8 cellular contexts compared by ENCODE assay signal in the genomic region with DNA sequence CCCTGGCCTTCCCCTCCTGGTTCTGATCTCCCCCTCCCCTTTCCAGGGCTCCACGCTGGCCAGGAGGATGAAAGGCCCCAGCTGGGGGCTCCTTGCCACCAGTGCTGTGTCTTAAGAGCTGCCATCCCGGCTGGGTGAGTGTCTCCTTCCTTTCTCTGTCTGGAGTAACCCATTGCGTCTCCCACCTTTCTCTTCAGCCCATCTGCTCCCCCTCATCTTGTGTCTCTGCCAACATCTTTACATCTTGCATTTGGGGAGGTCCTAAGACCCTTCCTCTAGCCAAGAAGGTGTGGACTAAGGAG. TPM values are rescaled to one million over a fixed set of nuclear protein-coding genes. Genes with fewer than 3 reads are reported as not detected.
DNase-seq lines count a peak whose midpoint lies in the region; TF ChIP-seq lines count a peak whose summit lies in the region.

No MANE protein-coding gene starts in this region.

- peak overlapping the region; percentile 95 for H3K4me2 ChIP-seq in BLaER1
- H3K4me2 ChIP-seq in PC-9: peak overlapping the region; percentile 96

- no peak for TF ChIP-seq CTCF in PC-9 (conservative IDR thresholded peaks at IDR 0.05)
- no peak for TF ChIP-seq CTCF in epithelial cell of proximal tubule (conservative IDR thresholded peaks at IDR 0.05; ENCODE audit: low read depth, low read length)
- TF ChIP-seq CTCF in neutrophil (IDR thresholded peaks at IDR 0.05): no peak

- peak overlapping the region; percentile 84 for H3K9ac ChIP-seq in BLaER1

- DNase-seq in PC-9: no peak
- DNase-seq in epithelial cell of proximal tubule (ENCODE audit: low read depth): no peak
- no peak for DNase-seq in 8988T
- DNase-seq in COLO829 (ENCODE audit: low spot score): no peak
- DNase-seq in NCI-H526 treated with DMSO at 0.1 percent for 48 hours (lab: John Stamatoyannopoulos, UW): no peak
- DNase-seq in NCI-H1092 treated with DMSO at 0.1 percent for 48 hours (lab: John Stamatoyannopoulos, UW): no peak

- no peaks in the 10 kb centered on the region for H3K9me2 ChIP-seq in PC-9 (ENCODE audit: insufficient read depth)

- peaks cover 32% of the 10 kb centered on the region for H3K79me2 ChIP-seq in PC-9 (ENCODE audit: low read depth)

- H3F3A ChIP-seq in PC-9 (ENCODE audit: insufficient read depth, low read depth): peaks cover 13% of the 10 kb centered on the region; the same call in 1 of the 2 replicates

- H3K27me3 ChIP-seq in BLaER1 (no peaks in the 10 kb centered on the region), PC-9 (ENCODE audit: insufficient read depth, low read depth) (no peaks in the 10 kb centered on the region), neutrophil (no peaks in the 10 kb centered on the region)

- peaks cover 37% of the 10 kb centered on the region for H3K36me3 ChIP-seq in BLaER1
- H3K36me3 ChIP-seq in PC-9 (ENCODE audit: low read depth): no peaks in the 10 kb centered on the region
- H3K36me3 ChIP-seq in neutrophil: peaks cover 8% of the 10 kb centered on the region

- no TSS peak for BruUV-seq in PC-9 (replicated peaks; lab: Mats Ljungman, UMichigan)

- H3K4me1 ChIP-seq in BLaER1 (peaks cover 64% of the 10 kb centered on the region), PC-9 (replicated peaks; ENCODE audit: insufficient read depth) (peaks cover 20% of the 10 kb centered on the region), neutrophil (ENCODE audit: control insufficient read depth in 1 of 2, insufficient read depth in 1 of 2, low read depth in 1 of 2, low read length in 1 of 2) (peaks cover 28% of the 10 kb centered on the region in 2 experiments)

- no peak overlapping the region; the same call in 1 of the 2 replicates for H2AFZ ChIP-seq in PC-9

- no peaks in the 10 kb centered on the region for H4K20me1 ChIP-seq in BLaER1
- H4K20me1 ChIP-seq in PC-9 (ENCODE audit: insufficient read depth): no peaks in the 10 kb centered on the region

- peak overlapping the region; percentile 81 for H3K27ac ChIP-seq in BLaER1
- H3K27ac ChIP-seq in PC-9: 0 out of 2 replicates have a peak overlapping the region, but pooled peaks have one; percentile 36
- H3K27ac ChIP-seq in neutrophil: peak overlapping the region; percentile 61

- intact Hi-C loops in PC-9 (cut with micrococcal nuclease; ENCODE audit: unreplicated experiment): loop anchor here (10.0 kb wide), 1 partner anchor 232 kb away; no protein-coding TSS in a partner anchor

- H3K9me3 ChIP-seq in BLaER1: no peaks in the 10 kb centered on the region
- no peaks in the 10 kb centered on the region for H3K9me3 ChIP-seq in PC-9 (ENCODE audit: insufficient read depth, low read depth)
- H3K9me3 ChIP-seq in neutrophil: no peaks in the 10 kb centered on the region

- H3K4me3 ChIP-seq in BLaER1 (peak overlapping the region; percentile 77), PC-9 (peak overlapping the region; percentile 84), epithelial cell of proximal tubule (ENCODE audit: low read depth, low read length) (peak overlapping the region; percentile 87), neutrophil (ENCODE audit: low read depth in 1 of 2, low read length in 1 of 2) (peak overlapping the region; percentile 46 to 50)

- CTCF ChIA-PET in PC-9 (lab: Charles Lee): no interaction called here

- POLR2A ChIA-PET in PC-9 (lab: Charles Lee; ENCODE audit: unreplicated experiment): interaction anchor here (0.6 to 1.0 kb wide), 5 partner anchors 14 to 147 kb away, joined by 4 to 9 read pairs (median 7); no protein-coding TSS in a partner anchor

RNA-seq across cellular contexts. Expression of a gene that starts 0.5 kb away (rescaled TPM):
- total RNA-seq in PC-9 (2021) (20.3 and 25.7 TPM in 2 replicates), epithelial cell of proximal tubule (10.7 and 13.3 TPM in 2 replicates)

RNA-seq across cellular contexts. Expression of a gene that starts 4.4 kb away (rescaled TPM):
- total RNA-seq in PC-9 (2021) (8.1 and 9.5 TPM in 2 replicates), epithelial cell of proximal tubule (1.5 and 1.6 TPM in 2 replicates)

RNA-seq across cellular contexts. Expression of a gene that starts 14.2 kb away (rescaled TPM):
- 107 and 142 TPM in 2 replicates for total RNA-seq in PC-9 (2021)
- total RNA-seq in epithelial cell of proximal tubule: 62.2 and 79.9 TPM in 2 replicates

RNA-seq across cellular contexts. Expression of a gene that starts 21.2 kb away (rescaled TPM):
- 14.0 TPM in 2 replicates for total RNA-seq in PC-9 (2021)
- total RNA-seq in epithelial cell of proximal tubule: 10.4 and 11.6 TPM in 2 replicates

RNA-seq across cellular contexts. Expression of a gene that starts 45.6 kb away (rescaled TPM):
- total RNA-seq in PC-9 (2021) (not detected in 2 replicates), epithelial cell of proximal tubule (4.3 and 7.3 TPM in 2 replicates)
